ENCODE assay signal across 7 cellular contexts in the genomic region with DNA sequence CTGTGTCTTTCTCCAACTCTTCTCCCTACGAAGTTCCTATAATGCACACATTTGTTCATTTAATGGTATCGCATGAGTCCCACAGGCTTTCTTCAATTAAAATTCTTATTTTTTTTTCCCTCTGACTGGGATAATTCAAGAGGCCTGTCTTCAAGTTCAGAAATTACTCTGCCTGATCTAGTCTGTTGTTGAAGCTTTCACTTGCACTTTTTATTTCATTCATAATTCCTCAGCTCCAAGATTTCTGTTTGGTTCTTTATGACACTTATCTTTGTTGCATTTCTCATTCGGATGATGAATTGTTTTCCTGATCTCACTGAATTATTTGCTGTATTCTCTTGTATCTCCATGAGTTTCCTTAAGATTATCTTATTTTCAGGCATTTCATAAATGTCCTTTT.
"Had no signal": no experiment of that assay in that cellular context is flagged by ENCODE, and none has a peak within 500 bp of the region (broad histone marks: within the 10 kb centered on the region; RNA-seq: fewer than 3 reads in every experiment).

No MANE protein-coding gene starts in this region.

- H2AFZ ChIP-seq: GM23338 had no signal

- H3K4me2 ChIP-seq: GM23338 had no signal

- H3K4me3 ChIP-seq: GM23338 had no signal

- ATAC-seq: GM23338 had no signal

- FAIRE-seq: H1, H54, HTR-8/SVneo had no signal

- DNase-seq: H9, HCEC 1CT, KBM-7 had no signal
